24 cellular contexts compared by ENCODE assay signal in genomic region chr20:60632420-60633262, GRCh38.
A peak's percentile ranks its signal among the peaks of the same experiment; 100 is the strongest.
DNase-seq lines count a peak whose midpoint lies in the region; TF ChIP-seq lines count a peak whose summit lies in the region.
"Had no signal": no experiment of that assay in that cellular context is flagged by ENCODE, and none has a peak within 500 bp of the region (broad histone marks: within the 10 kb centered on the region; RNA-seq: fewer than 3 reads in every experiment).

No MANE protein-coding gene starts in this region.

- intact Hi-C loops in ovary (cut with DNase I) (no loop called here), uterus (cut with DNase I; ENCODE audit: low total_unique reads) (no loop called here)

- no peaks in the 10 kb centered on the region for H3K4me1 ChIP-seq in KMS-11 (ENCODE audit: low read depth, poor library complexity, severe bottlenecking)
- H3K4me1 ChIP-seq in ovary (ENCODE audit: insufficient read depth), result peaks cover 1% of the 10 kb centered on the region
- H3K4me1 ChIP-seq in uterus, result no peaks in the 10 kb centered on the region
- H3K4me1 ChIP-seq: adrenal gland, foreskin keratinocyte had no signal

- no peak overlapping the region for H3K9ac ChIP-seq in KMS-11

- H3K36me3 ChIP-seq in KMS-11 (ENCODE audit: insufficient read depth), result no peaks in the 10 kb centered on the region
- no peaks in the 10 kb centered on the region for H3K36me3 ChIP-seq in ovary
- no peaks in the 10 kb centered on the region for H3K36me3 ChIP-seq in uterus
- H3K36me3 ChIP-seq: adrenal gland had no signal

- no peak overlapping the region for H3K27ac ChIP-seq in KMS-11
- H3K27ac ChIP-seq in ovary, result no peak overlapping the region
- H3K27ac ChIP-seq in uterus, result no peak overlapping the region
- H3K27ac ChIP-seq: adrenal gland, foreskin keratinocyte, SK-N-MC had no signal

- TF ChIP-seq POLR2A in ovary (IDR thresholded peaks at IDR 0.05) (no peak), uterus (IDR thresholded peaks at IDR 0.05) (no peak)

- TF ChIP-seq CTCF in KMS-11 (conservative IDR thresholded peaks at IDR 0.05; ENCODE audit: low read depth, low read length) (no peak), fibroblast of mammary gland (conservative IDR thresholded peaks at IDR 0.05; ENCODE audit: control insufficient read depth, insufficient read depth, low read depth, low read length) (no peak), ovary (IDR thresholded peaks at IDR 0.05) (no peak), uterus (IDR thresholded peaks at IDR 0.05) (no peak)

- H2AFZ ChIP-seq in KMS-11 (ENCODE audit: low read depth), result 0 out of 2 replicates have a peak overlapping the region, but pooled peaks have one; percentile 34

- H3K79me2 ChIP-seq in KMS-11 (ENCODE audit: insufficient read depth, low read depth), result no peaks in the 10 kb centered on the region

- WGBS in ovary, 3 donors, result 46 to 60% (median 54%) methylated on average over 8 of the region's 8 CpGs

- H4K20me1 ChIP-seq in KMS-11 (ENCODE audit: insufficient read depth), result no peaks in the 10 kb centered on the region

- peak; percentile 18 for TF ChIP-seq EP300 in ovary (IDR thresholded peaks at IDR 0.05)

- no peak overlapping the region for H3K4me3 ChIP-seq in KMS-11 (IDR thresholded peaks at IDR 0.05; ENCODE audit: insufficient read depth, low read depth, low read length)
- H3K4me3 ChIP-seq in fibroblast of mammary gland (ENCODE audit: control insufficient read depth, low read depth, low read length), result no peak overlapping the region
- no peak overlapping the region for H3K4me3 ChIP-seq in ovary
- H3K4me3 ChIP-seq in uterus, result no peak overlapping the region
- H3K4me3 ChIP-seq: adrenal gland, lung, SK-N-MC had no signal

- H3K9me3 ChIP-seq in ovary (no peaks in the 10 kb centered on the region), uterus (no peaks in the 10 kb centered on the region)
- H3K9me3 ChIP-seq: adrenal gland had no signal

- H3K27me3 ChIP-seq in KMS-11 (ENCODE audit: insufficient read depth, low read depth) (no peaks in the 10 kb centered on the region), ovary (no peaks in the 10 kb centered on the region), uterus (no peaks in the 10 kb centered on the region)
- H3K27me3 ChIP-seq: adrenal gland, foreskin keratinocyte had no signal

- H3K4me2 ChIP-seq in KMS-11, result no peak overlapping the region

- DNase-seq in Ammon's horn (ENCODE audit: low spot score), result peak; percentile 7
- DNase-seq in fibroblast of mammary gland (ENCODE audit: low read depth), result peak; percentile 65
- DNase-seq in ovary, result no peak
- DNase-seq in amygdala (lab: John Stamatoyannopoulos, UW), result no peak
- no peak for DNase-seq in NAMALWA (ENCODE audit: low spot score)
- no peak for DNase-seq in stimulated activated CD4-positive, alpha-beta T cell treated with anti-CD3 and anti-CD28 coated beads, Interleukin-2, amount 100 ng/mL, for 24 hours
- no peak for DNase-seq in uterus
- DNase-seq: activated CD4-positive, alpha-beta T cell treated with anti-CD3 and anti-CD28 coated beads for 4 hours; activated naive CD4-positive, alpha-beta T cell; activated T-cell treated with anti-CD3 and anti-CD28 coated beads, Interleukin-2, amount 50 U/mL, for 4 hours; adrenal gland; effector CD8-positive, alpha-beta T cell; erythroblast; foreskin keratinocyte; H9; NCI-H1105 treated with DMSO at 0.1 percent for 48 hours; NCI-H510A; RPMI8226; stimulated activated CD4-positive, alpha-beta T cell treated with anti-CD3 and anti-CD28 coated beads, Interleukin-4, amount 100 ng/mL, for 4 hours; stimulated activated naive CD4-positive, alpha-beta T cell treated with Interleukin-2 at 50 U/mL for 16 hours; T-helper 2 cell had no signal

Comparison
In these comparisons a context has a peak if more than half of its experiments do, and no peak if none do; other contexts are left out.
1. DNase-seq: peak in Ammon's horn (single experiment) and fibroblast of mammary gland (single experiment); none in ovary (0 of 5), amygdala (0 of 56), NAMALWA (single experiment), stimulated activated CD4-positive, alpha-beta T cell treated with anti-CD3 and anti-CD28 coated beads, Interleukin-2, amount 100 ng/mL, for 24 hours (0 of 2) and uterus (0 of 2).